ENCODE assay signal across 9 cellular contexts in genomic region chr4:153916273-153916755, GRCh38.
DNase-seq lines count a peak whose midpoint lies in the region; ATAC-seq and TF ChIP-seq lines count a peak whose summit lies in the region.
"Had no signal": no experiment of that assay in that cellular context is flagged by ENCODE, and none has a peak within 500 bp of the region (broad histone marks: within the 10 kb centered on the region; RNA-seq: fewer than 3 reads in every experiment).

No MANE protein-coding gene starts in this region.

- H3K4me2 ChIP-seq in OCI-LY7 (ENCODE audit: low read length), result no peak overlapping the region

- no peak overlapping the region for H3K4me3 Mint-ChIP-seq in activated CD4-positive, alpha-beta memory T cell treated with anti-CD3 and anti-CD28 coated beads for 36 hours
- no peak overlapping the region for H3K4me3 Mint-ChIP-seq in activated CD4-positive, alpha-beta memory T cell treated with anti-CD3 and anti-CD28 coated beads, Interleukin-2, amount 10 ng/mL, durations not matched to agents 7 days and 5 days
- no peak overlapping the region for H3K4me3 Mint-ChIP-seq in stimulated activated memory B cell treated with anti-CD40 and anti-IgM and Interleukin-4, amounts not matched to agents 10 μg/mL and 1 μg/mL and 100 μg/mL, for 72 hours

- H3K9me2 ChIP-seq in OCI-LY7 (ENCODE audit: insufficient read depth, low read length), result no peaks in the 10 kb centered on the region

- no peaks in the 10 kb centered on the region for H3K79me2 ChIP-seq in OCI-LY7 (ENCODE audit: insufficient read depth, low read depth, low read length)

- DNase-seq in activated CD4-positive, alpha-beta memory T cell treated with anti-CD3 and anti-CD28 coated beads for 36 hours, result peak; percentile 57
- DNase-seq in activated CD4-positive, alpha-beta memory T cell treated with anti-CD3 and anti-CD28 coated beads, Interleukin-2, amount 10 ng/mL, durations not matched to agents 7 days and 5 days, result no peak
- DNase-seq in SW480 (ENCODE audit: low spot score) (peak; percentile 34), OCI-LY7 (ENCODE audit: low spot score) (no peak), caudate nucleus (lab: John Stamatoyannopoulos, UW) (no peak), substantia nigra (lab: John Stamatoyannopoulos, UW) (no peak)
- DNase-seq: NCI-H510A had no signal

- H3K27ac ChIP-seq in OCI-LY7 (ENCODE audit: low read depth, low read length, poor library complexity, severe bottlenecking) (no peak overlapping the region), caudate nucleus (ENCODE audit: low read depth, low read length) (no peak overlapping the region), substantia nigra (ENCODE audit: low read depth, low read length, poor library complexity, severe bottlenecking) (no peak overlapping the region)

- no peaks in the 10 kb centered on the region for H3K9me3 ChIP-seq in OCI-LY7 (ENCODE audit: low read length)

- H3K4me3 ChIP-seq in OCI-LY7 (ENCODE audit: low read depth, low read length, poor library complexity, severe bottlenecking), result no peak overlapping the region

- no peak overlapping the region for H2AFZ ChIP-seq in OCI-LY7 (ENCODE audit: low read length)

- no peak overlapping the region for H3K27ac Mint-ChIP-seq in activated CD4-positive, alpha-beta memory T cell treated with anti-CD3 and anti-CD28 coated beads for 36 hours
- no peak overlapping the region for H3K27ac Mint-ChIP-seq in activated CD4-positive, alpha-beta memory T cell treated with anti-CD3 and anti-CD28 coated beads, Interleukin-2, amount 10 ng/mL, durations not matched to agents 7 days and 5 days
- H3K27ac Mint-ChIP-seq in stimulated activated memory B cell treated with anti-CD40 and anti-IgM and Interleukin-4, amounts not matched to agents 10 μg/mL and 1 μg/mL and 100 μg/mL, for 72 hours, result no peak overlapping the region

- TF ChIP-seq CTCF in OCI-LY7 (conservative IDR thresholded peaks at IDR 0.05; ENCODE audit: low read length), result no peak

- intact Hi-C loops in activated CD4-positive, alpha-beta memory T cell treated with anti-CD3 and anti-CD28 coated beads for 36 hours (cut with micrococcal nuclease), result loop anchor here (1.0 to 10.0 kb wide), 6 partner anchors 27 to 418 kb away; no protein-coding TSS in a partner anchor
- intact Hi-C loops in OCI-LY7 (cut with micrococcal nuclease; ENCODE audit: unreplicated experiment), result no loop called here

- peaks cover 7% of the 10 kb centered on the region for H3K4me1 Mint-ChIP-seq in activated CD4-positive, alpha-beta memory T cell treated with anti-CD3 and anti-CD28 coated beads for 36 hours (ENCODE audit: low read depth)
- H3K4me1 Mint-ChIP-seq in activated CD4-positive, alpha-beta memory T cell treated with anti-CD3 and anti-CD28 coated beads, Interleukin-2, amount 10 ng/mL, durations not matched to agents 7 days and 5 days, result peaks cover 6% of the 10 kb centered on the region
- no peaks in the 10 kb centered on the region for H3K4me1 Mint-ChIP-seq in stimulated activated memory B cell treated with anti-CD40 and anti-IgM and Interleukin-4, amounts not matched to agents 10 μg/mL and 1 μg/mL and 100 μg/mL, for 72 hours

- H4K20me1 ChIP-seq in OCI-LY7 (ENCODE audit: insufficient read depth, low read length), result no peaks in the 10 kb centered on the region

- H3K36me3 Mint-ChIP-seq in activated CD4-positive, alpha-beta memory T cell treated with anti-CD3 and anti-CD28 coated beads for 36 hours, result no peaks in the 10 kb centered on the region
- no peaks in the 10 kb centered on the region for H3K36me3 Mint-ChIP-seq in activated CD4-positive, alpha-beta memory T cell treated with anti-CD3 and anti-CD28 coated beads, Interleukin-2, amount 10 ng/mL, durations not matched to agents 7 days and 5 days (ENCODE audit: low read depth)
- no peaks in the 10 kb centered on the region for H3K36me3 Mint-ChIP-seq in stimulated activated memory B cell treated with anti-CD40 and anti-IgM and Interleukin-4, amounts not matched to agents 10 μg/mL and 1 μg/mL and 100 μg/mL, for 72 hours

- H3K4me1 ChIP-seq in OCI-LY7 (ENCODE audit: insufficient read depth, low read length, poor library complexity, severe bottlenecking), result no peaks in the 10 kb centered on the region

- CTCF ChIA-PET in activated CD4-positive, alpha-beta memory T cell treated with anti-CD3 and anti-CD28 coated beads for 36 hours (lab: Charles Lee), result no interaction called here
- CTCF ChIA-PET in activated CD4-positive, alpha-beta memory T cell treated with anti-CD3 and anti-CD28 coated beads, Interleukin-2, amount 10 ng/mL, durations not matched to agents 7 days and 5 days (lab: Charles Lee), result no interaction called here
- CTCF ChIA-PET in OCI-LY7 (lab: Charles Lee; ENCODE audit: unreplicated experiment), result no interaction called here

- no peaks in the 10 kb centered on the region for H3K36me3 ChIP-seq in OCI-LY7 (ENCODE audit: insufficient read depth, low read length)

- H3K27me3 Mint-ChIP-seq in activated CD4-positive, alpha-beta memory T cell treated with anti-CD3 and anti-CD28 coated beads for 36 hours, result peaks cover 15% of the 10 kb centered on the region
- peaks cover 12% of the 10 kb centered on the region for H3K27me3 Mint-ChIP-seq in activated CD4-positive, alpha-beta memory T cell treated with anti-CD3 and anti-CD28 coated beads, Interleukin-2, amount 10 ng/mL, durations not matched to agents 7 days and 5 days
- H3K27me3 Mint-ChIP-seq in stimulated activated memory B cell treated with anti-CD40 and anti-IgM and Interleukin-4, amounts not matched to agents 10 μg/mL and 1 μg/mL and 100 μg/mL, for 72 hours, result peaks cover 8% of the 10 kb centered on the region

- POLR2A ChIA-PET in activated CD4-positive, alpha-beta memory T cell treated with anti-CD3 and anti-CD28 coated beads for 36 hours (lab: Charles Lee), result interaction anchor here (1.4 kb wide), 1 partner anchor 27 kb away, joined by 4 read pairs; no protein-coding TSS in a partner anchor
- POLR2A ChIA-PET in activated CD4-positive, alpha-beta memory T cell treated with anti-CD3 and anti-CD28 coated beads, Interleukin-2, amount 10 ng/mL, durations not matched to agents 7 days and 5 days (lab: Charles Lee), result no interaction called here
- POLR2A ChIA-PET in OCI-LY7 (lab: Charles Lee), result interaction anchor here (0.6 kb wide), 2 partner anchors 126 to 182 kb away, joined by 3 read pairs; no protein-coding TSS in a partner anchor

- ATAC-seq in HG02884 (IDR thresholded peaks at IDR 0.05; ENCODE audit: unreplicated experiment), result peak; percentile 96
- peak; percentile 86 for ATAC-seq in stimulated activated memory B cell treated with anti-CD40 and anti-IgM and Interleukin-4, amounts not matched to agents 10 μg/mL and 1 μg/mL and 100 μg/mL, for 72 hours

- H3K9me3 Mint-ChIP-seq in activated CD4-positive, alpha-beta memory T cell treated with anti-CD3 and anti-CD28 coated beads for 36 hours, result no peaks in the 10 kb centered on the region
- H3K9me3 Mint-ChIP-seq in activated CD4-positive, alpha-beta memory T cell treated with anti-CD3 and anti-CD28 coated beads, Interleukin-2, amount 10 ng/mL, durations not matched to agents 7 days and 5 days, result no peaks in the 10 kb centered on the region
- no peaks in the 10 kb centered on the region for H3K9me3 Mint-ChIP-seq in stimulated activated memory B cell treated with anti-CD40 and anti-IgM and Interleukin-4, amounts not matched to agents 10 μg/mL and 1 μg/mL and 100 μg/mL, for 72 hours

- no TSS peak for BruUV-seq in OCI-LY7 (replicated peaks; lab: Mats Ljungman, UMichigan)

Comparison
In these comparisons a context has a peak if more than half of its experiments do, and no peak if none do; other contexts are left out.
1. DNase-seq: peak in activated CD4-positive, alpha-beta memory T cell treated with anti-CD3 and anti-CD28 coated beads for 36 hours (single experiment) and SW480 (single experiment); none in activated CD4-positive, alpha-beta memory T cell treated with anti-CD3 and anti-CD28 coated beads, Interleukin-2, amount 10 ng/mL, durations not matched to agents 7 days and 5 days (single experiment), OCI-LY7 (single experiment), caudate nucleus (0 of 61) and substantia nigra (0 of 49).